In the genomic region with DNA sequence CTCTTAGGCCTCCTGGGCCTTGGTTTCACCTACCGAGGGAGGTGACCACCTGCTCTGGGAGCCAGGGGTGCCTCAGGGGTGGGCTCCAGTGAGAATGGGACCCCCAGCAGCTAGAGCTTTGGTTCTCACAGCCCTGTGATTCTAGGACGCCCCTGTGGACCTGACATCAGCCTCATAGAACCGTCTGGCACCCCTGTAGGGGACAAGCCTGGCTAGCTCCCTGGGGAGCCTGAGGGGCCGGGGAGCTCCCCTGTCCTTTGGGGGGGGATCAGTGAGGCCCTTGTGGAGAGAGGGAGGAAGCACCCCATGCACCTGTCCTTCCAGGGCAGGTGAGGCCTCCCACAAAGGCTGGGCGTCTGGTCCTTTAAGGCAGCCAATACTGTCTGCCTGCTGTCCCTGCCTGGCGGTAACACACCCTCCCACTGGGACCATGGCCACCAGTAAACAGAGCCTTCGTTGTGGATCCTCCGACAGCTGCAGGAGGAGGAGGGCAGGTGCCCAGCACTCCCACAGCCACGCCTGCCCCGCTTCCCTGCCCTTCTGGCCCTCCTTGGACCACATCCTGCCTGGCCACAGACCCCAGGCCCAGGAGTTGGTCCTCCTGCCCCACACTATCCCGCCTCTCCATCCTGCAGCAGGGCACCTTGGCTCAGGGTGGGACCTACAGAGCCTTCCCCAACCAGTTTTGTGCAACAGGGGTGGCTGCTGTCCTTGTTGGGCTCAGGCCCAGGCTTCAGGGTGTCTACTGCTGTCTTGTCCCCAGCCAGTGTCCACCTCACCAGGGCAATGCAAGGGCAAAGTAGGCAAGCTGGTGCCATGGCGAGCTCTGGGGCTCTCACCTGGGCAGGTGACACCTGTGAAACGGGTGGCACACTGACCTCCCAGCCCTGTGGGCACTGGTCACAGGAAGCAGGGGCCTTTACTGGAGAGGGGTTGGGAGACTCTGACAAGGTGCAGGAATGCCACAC, we compare ENCODE assay signal across 11 cellular contexts. TPM values are rescaled to one million over a fixed set of nuclear protein-coding genes. Genes with fewer than 3 reads are reported as not detected.
DNase-seq lines count a peak whose midpoint lies in the region; ATAC-seq and TF ChIP-seq lines count a peak whose summit lies in the region.
"Had no signal": no experiment of that assay in that cellular context is flagged by ENCODE, and none has a peak within 500 bp of the region (broad histone marks: within the 10 kb centered on the region; RNA-seq: fewer than 3 reads in every experiment).

No MANE protein-coding gene starts in this region.

- H3K9me3 ChIP-seq in endocrine pancreas (ENCODE audit: control insufficient read depth, low read length): no peaks in the 10 kb centered on the region
- H3K9me3 ChIP-seq in gastrocnemius medialis: no peaks in the 10 kb centered on the region
- H3K9me3 ChIP-seq: thoracic aorta had no signal

- intact Hi-C loops in gastrocnemius medialis (cut with DNase I; ENCODE audit: low total_unique reads): loop anchor here (2.0 to 10.0 kb wide), 2 partner anchors 25 to 453 kb away; no protein-coding TSS in a partner anchor
- intact Hi-C loops in cardiac septum (cut with DNase I): loop anchor here (2.0 kb wide), 1 partner anchor 13 kb away; the partner anchor contains the start of gene CYSRT1

- TF ChIP-seq POLR2A in gastrocnemius medialis (IDR thresholded peaks at IDR 0.05): no peak

- H3K4me1 ChIP-seq in endocrine pancreas (ENCODE audit: control insufficient read depth, insufficient read depth, low read length) (no peaks in the 10 kb centered on the region), gastrocnemius medialis (peaks cover 49 to 61% of the 10 kb centered on the region in 2 donors)

- H3K4me3 ChIP-seq in endocrine pancreas (ENCODE audit: control insufficient read depth, insufficient read depth, low read length) (no peak overlapping the region), gastrocnemius medialis (no peak overlapping the region)
- H3K4me3 ChIP-seq: thoracic aorta had no signal

- H3K9ac ChIP-seq in endocrine pancreas (ENCODE audit: control insufficient read depth, insufficient read depth, low read length): peak overlapping the region; percentile 8

- in situ Hi-C loops in gastrocnemius medialis (cut with MboI; ENCODE audit: low sequenced_read_pairs in 4 of 4): loop anchor here in 2 of 4 donors (10.0 kb wide), 1 partner anchor 123 kb away; the partner anchor contains the start of gene DPP7 (in 2 of the 2)

- H3K27ac ChIP-seq in gastrocnemius medialis: peak overlapping the region; percentile 63 to 79 (median 78)
- H3K27ac ChIP-seq: thoracic aorta had no signal

- ATAC-seq in gastrocnemius medialis: no peak
- no peak for ATAC-seq in activated CD4-positive, CD25-positive, alpha-beta regulatory T cell treated with anti-CD3 and anti-CD28 coated beads, Interleukin-2, amount 50 U/mL, for 24 hours

- H3K36me3 ChIP-seq in endocrine pancreas (ENCODE audit: control insufficient read depth, insufficient read depth, low read length) (no peaks in the 10 kb centered on the region), gastrocnemius medialis (peaks cover 0 to 14% of the 10 kb centered on the region in 2 donors)

- DNase-seq in NCI-H187 treated with DMSO at 0.1 percent for 48 hours (lab: John Stamatoyannopoulos, UW) (peak; percentile 7), NCI-H187 (lab: John Stamatoyannopoulos, UW) (no peak), NCI-H526 (lab: John Stamatoyannopoulos, UW) (peak; percentile 35 to 67), gastrocnemius medialis (peak; percentile 49 to 67), cardiac septum (ENCODE audit: low spot score) (no peak)
- no peak for DNase-seq in stimulated activated CD4-positive, alpha-beta T cell treated with anti-CD3 and anti-CD28 coated beads, Interleukin-4, amount 100 ng/mL, for 24 hours
- DNase-seq: ACHN; effector CD4-positive, alpha-beta T cell had no signal

- H3K27me3 ChIP-seq in endocrine pancreas (ENCODE audit: control insufficient read depth, insufficient read depth, low read length) (no peaks in the 10 kb centered on the region), gastrocnemius medialis (peaks cover 0 to 17% (median 0%) of the 10 kb centered on the region in 3 donors)

- TF ChIP-seq CTCF in gastrocnemius medialis (IDR thresholded peaks at IDR 0.05 in 4 of 5, conservative IDR thresholded peaks at IDR 0.05 in 1 of 5): no peak

RNA-seq across cellular contexts. Expression of gene TUBB4B, which starts 3.0 kb away (rescaled TPM):
- total RNA-seq in gastrocnemius medialis: 100 to 1,000 TPM; 222 to 495 (median 363) TPM
- 304 TPM for total RNA-seq in cardiac septum

RNA-seq across cellular contexts. Expression of gene SLC34A3, which starts 7.3 kb away (rescaled TPM):
- total RNA-seq in gastrocnemius medialis (not detected), cardiac septum (not detected)

RNA-seq across cellular contexts. Expression of gene RNF224, which starts 10.7 kb away (rescaled TPM):
- total RNA-seq in gastrocnemius medialis (not detected), cardiac septum (not detected)
- total RNA-seq: thoracic aorta had no signal

RNA-seq across cellular contexts. Expression of gene STPG3, which starts 13.0 kb away (rescaled TPM):
- not detected for total RNA-seq in gastrocnemius medialis
- total RNA-seq in cardiac septum: not detected
- total RNA-seq: thoracic aorta had no signal

RNA-seq across cellular contexts. Expression of gene CYSRT1, which starts 13.1 kb away (rescaled TPM):
- total RNA-seq in gastrocnemius medialis (under 1 TPM in 1 of 4 donors, not detected in 3; 0.42 TPM), cardiac septum (not detected)
- total RNA-seq: thoracic aorta had no signal

Comparison
In these comparisons a context has a peak if more than half of its experiments do, and no peak if none do; other contexts are left out.
1. DNase-seq: peak in NCI-H187 treated with DMSO at 0.1 percent for 48 hours (single experiment), NCI-H526 (2 of 2) and gastrocnemius medialis (2 of 2); none in NCI-H187 (0 of 2), stimulated activated CD4-positive, alpha-beta T cell treated with anti-CD3 and anti-CD28 coated beads, Interleukin-4, amount 100 ng/mL, for 24 hours (single experiment) and cardiac septum (single experiment).